Comparison of ENCODE assay signal across 7 cellular contexts in the genomic region with DNA sequence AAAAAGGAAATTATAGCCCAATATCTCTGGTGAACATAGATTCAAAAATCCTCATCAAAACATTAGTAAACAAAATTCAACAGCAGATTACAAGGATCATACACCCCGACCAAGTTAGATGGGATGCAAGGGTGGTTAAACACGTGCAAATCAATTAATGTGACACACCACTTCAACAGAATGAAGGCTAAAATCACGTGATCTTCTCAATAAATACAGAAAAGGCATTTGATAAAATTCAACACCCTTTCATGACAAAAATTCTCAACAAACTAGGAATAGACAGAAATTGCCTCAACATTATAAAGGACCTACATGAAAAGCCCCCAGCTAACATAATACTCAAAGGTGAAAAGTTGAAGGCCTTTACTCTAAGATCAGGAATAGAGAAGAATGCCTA.
"Had no signal": no experiment of that assay in that cellular context is flagged by ENCODE, and none has a peak within 500 bp of the region (broad histone marks: within the 10 kb centered on the region; RNA-seq: fewer than 3 reads in every experiment).

No MANE protein-coding gene starts in this region.

- FAIRE-seq: HTR-8/SVneo had no signal

- H3K27ac Mint-ChIP-seq: IgD-negative memory B cell had no signal

- DNase-seq: IMR-90, KBM-7, KG1 had no signal

- H3K27me3 Mint-ChIP-seq: IgD-negative memory B cell had no signal

- H3K27ac ChIP-seq: HL-60, KMS-11 had no signal

- H3K4me3 Mint-ChIP-seq: IgD-negative memory B cell had no signal

- H3K4me1 Mint-ChIP-seq: IgD-negative memory B cell had no signal

- H3K9ac ChIP-seq: KMS-11 had no signal

- H3K4me2 ChIP-seq: KMS-11 had no signal
